ENCODE assay signal across 2 cellular contexts in genomic region chr12:54232790-54233189, GRCh38.
A peak's percentile ranks its signal among the peaks of the same experiment; 100 is the strongest.
TF ChIP-seq lines count a peak whose summit lies in the region.

No MANE protein-coding gene starts in this region.

TF ChIP-seq in IMR-90, 13 proteins besides CTCF, POLR2A, EP300 and RAD21:
- TF ChIP-seq FOS (IDR thresholded peaks at IDR 0.05; ENCODE audit: low read depth, low read length) (no peak), MXI1 (IDR thresholded peaks at IDR 0.05; ENCODE audit: borderline replicate concordance, low read depth, low read length) (no peak), CHD1 (IDR thresholded peaks at IDR 0.05; ENCODE audit: low read depth, low read length) (no peak), BHLHE40 (IDR thresholded peaks at IDR 0.05; ENCODE audit: low read depth, low read length) (no peak), CEBPB (IDR thresholded peaks at IDR 0.05; ENCODE audit: low read depth, low read length) (no peak), RFX5 (IDR thresholded peaks at IDR 0.05; ENCODE audit: low read depth, low read length) (no peak), NFE2L2 (IDR thresholded peaks at IDR 0.05; ENCODE audit: low read depth, low read length) (no peak), SMC3 (IDR thresholded peaks at IDR 0.05; ENCODE audit: low read depth, low read length) (no peak)

TF ChIP-seq in H1, 55 proteins besides CTCF, POLR2A, EP300 and RAD21:
- TF ChIP-seq JUN (IDR thresholded peaks at IDR 0.05; ENCODE audit: low read depth, low read length) (no peak), TEAD4 (IDR thresholded peaks at IDR 0.05; ENCODE audit: low read depth, low read length) (peak; percentile 66)
TF ChIP-seq in H1: peak in this region for 1.
